In the genomic region with DNA sequence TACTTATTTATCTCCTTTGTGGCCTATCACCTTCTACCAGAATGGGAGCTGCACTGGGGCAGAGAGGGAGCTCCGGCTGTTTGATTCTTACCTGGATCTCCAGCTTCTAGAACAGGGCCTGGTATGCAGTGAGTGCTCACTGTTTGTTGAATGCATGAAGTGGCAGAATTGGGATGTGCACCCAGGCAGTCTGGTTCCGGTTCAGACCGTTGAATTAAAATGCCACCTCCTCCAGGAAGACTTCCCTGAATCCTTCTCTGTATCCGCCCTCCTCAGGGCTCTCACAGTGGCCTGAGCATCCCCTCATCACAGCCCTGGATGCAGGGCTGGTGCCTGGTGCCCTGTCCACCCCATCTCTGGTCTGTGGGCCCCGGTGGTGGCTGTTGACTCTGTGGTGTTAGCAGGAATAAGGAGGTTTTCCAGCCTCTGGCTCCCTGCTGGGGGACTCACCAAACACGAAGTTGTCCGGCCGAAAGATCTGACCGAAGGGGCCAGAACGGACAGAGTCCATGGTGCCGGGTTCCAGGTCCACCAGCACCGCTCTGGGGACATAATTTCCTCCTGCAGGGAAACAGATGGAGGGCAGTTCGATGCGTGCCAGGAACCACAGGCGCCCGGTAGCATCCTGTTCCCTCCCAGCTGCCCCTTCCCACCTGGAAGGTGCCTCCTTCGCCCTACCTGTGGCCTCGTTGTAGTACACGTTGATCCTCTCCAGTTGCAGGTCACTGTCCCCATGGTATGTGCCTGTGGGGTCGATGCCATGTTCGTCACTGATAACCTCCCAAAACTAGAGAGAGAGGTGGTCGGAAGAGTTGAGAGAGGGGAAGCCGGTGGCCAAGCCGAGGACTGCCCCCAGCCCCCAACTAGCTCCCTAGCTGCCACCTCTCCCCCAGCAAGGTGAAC, we compare ENCODE assay signal across 10 cellular contexts. TPM values are rescaled to one million over a fixed set of nuclear protein-coding genes. Genes with fewer than 3 reads are reported as not detected.
DNase-seq lines count a peak whose midpoint lies in the region; ATAC-seq, FAIRE-seq and TF ChIP-seq lines count a peak whose summit lies in the region.
"Had no signal": no experiment of that assay in that cellular context is flagged by ENCODE, and none has a peak within 500 bp of the region (broad histone marks: within the 10 kb centered on the region; RNA-seq: fewer than 3 reads in every experiment).

No MANE protein-coding gene starts in this region.

- intact Hi-C loops in left ventricle myocardium inferior (cut with micrococcal nuclease) (no loop called here), Right ventricle myocardium superior (cut with DNase I) (no loop called here)

- H3K36me3 Mint-ChIP-seq in activated naive CD8-positive, alpha-beta T cell = no peaks in the 10 kb centered on the region
- no peaks in the 10 kb centered on the region for H3K36me3 Mint-ChIP-seq in type B pancreatic cell

- H3K9me3 Mint-ChIP-seq in activated naive CD8-positive, alpha-beta T cell (ENCODE audit: low read depth) = no peaks in the 10 kb centered on the region
- no peaks in the 10 kb centered on the region for H3K9me3 Mint-ChIP-seq in type B pancreatic cell

- no peak for FAIRE-seq in GM19239 (lab: Jason Lieb, UNC)

- H3K9me3 ChIP-seq in left ventricle myocardium inferior (replicated peaks) = no peaks in the 10 kb centered on the region

- no peaks in the 10 kb centered on the region for H3K27me3 Mint-ChIP-seq in activated naive CD8-positive, alpha-beta T cell
- peaks cover 43% of the 10 kb centered on the region for H3K27me3 Mint-ChIP-seq in type B pancreatic cell

- ATAC-seq in Right ventricle myocardium superior (ENCODE audit: poor library complexity) (no peak), HG03521 (IDR thresholded peaks at IDR 0.05; ENCODE audit: unreplicated experiment) (no peak)

- no peaks in the 10 kb centered on the region for H3K36me3 ChIP-seq in left ventricle myocardium inferior
- no peaks in the 10 kb centered on the region for H3K36me3 ChIP-seq in kidney epithelial cell (ENCODE audit: control insufficient read depth, insufficient read depth, low read length)

- no peak overlapping the region for H3K27ac ChIP-seq in left ventricle myocardium inferior (replicated peaks)
- H3K27ac ChIP-seq: HL-60 had no signal

- no peak for TF ChIP-seq CTCF in left ventricle myocardium inferior (IDR thresholded peaks at IDR 0.05; ENCODE audit: borderline replicate concordance)
- TF ChIP-seq CTCF in kidney epithelial cell (IDR thresholded peaks at IDR 0.05; ENCODE audit: insufficient read depth, low read length, poor library complexity, severe bottlenecking) = no peak
- TF ChIP-seq CTCF in type B pancreatic cell (conservative IDR thresholded peaks at IDR 0.05) = no peak

- DNase-seq in left ventricle myocardium inferior = no peak
- no peak for DNase-seq in Right ventricle myocardium superior
- DNase-seq in kidney epithelial cell (ENCODE audit: low read depth) = no peak
- DNase-seq in type B pancreatic cell (ENCODE audit: extremely low spot score, unreplicated experiment) = no peak
- no peak for DNase-seq in Kasumi-1 (lab: John Stamatoyannopoulos, UW)
- DNase-seq in GM19239 (ENCODE audit: insufficient read length, low spot score) = no peak
- DNase-seq: NCI-H2227 treated with DMSO at 0.1 percent for 48 hours had no signal

- H3K4me1 ChIP-seq in left ventricle myocardium inferior = peaks cover 23% of the 10 kb centered on the region

- H3K4me3 Mint-ChIP-seq in activated naive CD8-positive, alpha-beta T cell = peak overlapping the region; percentile 91
- H3K4me3 Mint-ChIP-seq in type B pancreatic cell = peak overlapping the region; percentile 85

- H3K27me3 ChIP-seq in left ventricle myocardium inferior (ENCODE audit: low read depth) (peaks cover 73% of the 10 kb centered on the region), kidney epithelial cell (ENCODE audit: control insufficient read depth, insufficient read depth, low read length) (peaks cover 15% of the 10 kb centered on the region)

- H3K4me1 Mint-ChIP-seq in activated naive CD8-positive, alpha-beta T cell (ENCODE audit: low read depth) = peaks cover 14% of the 10 kb centered on the region
- no peaks in the 10 kb centered on the region for H3K4me1 Mint-ChIP-seq in type B pancreatic cell (ENCODE audit: unreplicated experiment)

- H3K4me3 ChIP-seq in left ventricle myocardium inferior = peak overlapping the region; percentile 68
- H3K4me3 ChIP-seq in kidney epithelial cell (ENCODE audit: low read depth, low read length) = peak overlapping the region; percentile 57

- H3K27ac Mint-ChIP-seq in activated naive CD8-positive, alpha-beta T cell = no peak overlapping the region
- H3K27ac Mint-ChIP-seq in type B pancreatic cell = no peak overlapping the region

RNA-seq across cellular contexts. Expression of a gene that starts 1.0 kb away (rescaled TPM):
- 3.3 TPM for total RNA-seq in left ventricle myocardium inferior
- total RNA-seq in Right ventricle myocardium superior = 10.8 TPM
- 1.3 and 4.0 TPM in 2 replicates for total RNA-seq in kidney epithelial cell
- total RNA-seq in type B pancreatic cell (ENCODE audit: low replicate concordance) = 6.8 and 10.9 TPM in 2 replicates

RNA-seq across cellular contexts. Expression of a gene that starts 19.5 kb away (rescaled TPM):
- total RNA-seq in left ventricle myocardium inferior = 1.2 TPM
- 0.35 TPM for total RNA-seq in Right ventricle myocardium superior
- 1.6 and 4.6 TPM in 2 replicates for total RNA-seq in kidney epithelial cell
- total RNA-seq in type B pancreatic cell (ENCODE audit: low replicate concordance) = 0.93 and 0.94 TPM in 2 replicates

RNA-seq across cellular contexts. Expression of a gene that starts 29.7 kb away (rescaled TPM):
- 0.38 TPM for total RNA-seq in left ventricle myocardium inferior
- total RNA-seq in Right ventricle myocardium superior = 0.51 TPM
- 8.9 and 12.3 TPM in 2 replicates for total RNA-seq in kidney epithelial cell
- 1.3 and 3.4 TPM in 2 replicates for total RNA-seq in type B pancreatic cell (ENCODE audit: low replicate concordance)

RNA-seq across cellular contexts. Expression of a gene that starts 37.0 kb away (rescaled TPM):
- total RNA-seq in left ventricle myocardium inferior = not detected
- not detected for total RNA-seq in Right ventricle myocardium superior
- total RNA-seq in kidney epithelial cell = 84.5 and 87.8 TPM in 2 replicates
- total RNA-seq in type B pancreatic cell (ENCODE audit: low replicate concordance) = 30.6 and 63.3 TPM in 2 replicates

RNA-seq across cellular contexts. Expression of a gene that starts 41.5 kb away (rescaled TPM):
- total RNA-seq in left ventricle myocardium inferior = 116 TPM
- 87.0 TPM for total RNA-seq in Right ventricle myocardium superior
- total RNA-seq in kidney epithelial cell = 68.6 and 87.7 TPM in 2 replicates
- total RNA-seq in type B pancreatic cell (ENCODE audit: low replicate concordance) = 67.5 and 86.6 TPM in 2 replicates
